ENCODE assay signal across 1 cellular context in the genomic region with DNA sequence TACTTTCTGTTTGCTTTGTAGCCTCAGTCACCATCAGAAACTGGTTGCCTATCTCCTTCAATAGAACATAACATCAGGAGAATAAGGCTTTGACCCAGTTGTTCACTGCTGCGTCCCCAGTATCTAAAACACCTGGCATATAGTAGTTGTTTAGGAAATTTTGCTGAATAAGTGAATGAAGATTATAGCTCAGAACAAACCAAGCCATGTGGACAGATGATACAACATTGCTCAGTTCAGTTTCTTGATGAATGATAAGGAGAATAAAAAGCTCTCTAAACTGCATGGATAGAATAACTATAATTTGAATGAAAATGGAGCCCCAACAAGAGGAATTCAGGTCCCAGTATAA.
TF ChIP-seq lines count a peak whose summit lies in the region.

No MANE protein-coding gene starts in this region.

TF ChIP-seq in H1, 55 proteins besides CTCF, POLR2A, EP300 and RAD21:
- TF ChIP-seq, protein P1, sequence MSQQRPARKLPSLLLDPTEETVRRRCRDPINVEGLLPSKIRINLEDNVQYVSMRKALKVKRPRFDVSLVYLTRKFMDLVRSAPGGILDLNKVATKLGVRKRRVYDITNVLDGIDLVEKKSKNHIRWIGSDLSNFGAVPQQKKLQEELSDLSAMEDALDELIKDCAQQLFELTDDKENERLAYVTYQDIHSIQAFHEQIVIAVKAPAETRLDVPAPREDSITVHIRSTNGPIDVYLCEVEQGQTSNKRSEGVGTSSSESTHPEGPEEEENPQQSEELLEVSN (IDR thresholded peaks at IDR 0.05) = no peak
- TF ChIP-seq FOSL1 (IDR thresholded peaks at IDR 0.05; ENCODE audit: insufficient read depth, low read depth, low read length) (no peak), CHD2 (IDR thresholded peaks at IDR 0.05; ENCODE audit: low read length) (no peak)
